ENCODE assay signal across 3 cellular contexts in genomic region chr5:141096586-141096985, GRCh38. TPM values are rescaled to one million over a fixed set of nuclear protein-coding genes. Genes with fewer than 3 reads are reported as not detected.
"Had no signal": no experiment of that assay in that cellular context is flagged by ENCODE, and none has a peak within 500 bp of the region (broad histone marks: within the 10 kb centered on the region; RNA-seq: fewer than 3 reads in every experiment).

No MANE protein-coding gene starts in this region.

RNA-seq across cellular contexts. Expression of gene PCDHB1, which starts 45.4 kb away (rescaled TPM):
- total RNA-seq: GM23248, H4, HFFc6 had no signal
